Comparison of ENCODE assay signal across 8 cellular contexts in the genomic region with DNA sequence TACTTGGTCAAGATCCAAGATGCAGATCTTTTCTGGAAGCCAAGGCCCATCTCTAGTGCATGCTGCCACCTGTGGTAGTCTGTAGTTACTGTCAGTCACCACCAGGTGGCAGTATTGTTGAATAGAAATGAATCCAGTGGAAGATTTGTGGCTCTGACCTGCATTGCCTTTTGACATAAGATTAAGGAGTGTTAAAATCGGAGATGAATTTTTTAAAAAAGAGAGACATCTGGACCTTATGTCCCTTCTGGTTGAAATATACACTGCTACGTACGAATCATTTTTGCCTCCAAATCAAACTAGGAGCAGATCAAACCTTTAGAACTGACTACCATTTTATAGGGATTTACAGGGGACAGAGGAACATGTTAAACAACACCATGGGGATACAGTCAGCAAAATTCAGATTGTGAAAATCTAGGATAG. TPM values are rescaled to one million over a fixed set of nuclear protein-coding genes. Genes with fewer than 3 reads are reported as not detected.
DNase-seq lines count a peak whose midpoint lies in the region; ATAC-seq and TF ChIP-seq lines count a peak whose summit lies in the region.

No MANE protein-coding gene starts in this region.

- H2AFZ ChIP-seq in mammary epithelial cell (ENCODE audit: low read depth, low read length) = no peak overlapping the region

- POLR2A ChIA-PET in WTC11 (lab: Charles Lee) = no interaction called here

- in situ Hi-C loops in G401 (cut with HindIII; ENCODE audit: low sequenced_read_pairs) = no loop called here
- in situ Hi-C loops in mammary epithelial cell (cut with MboI; ENCODE audit: low sequenced_read_pairs in 2 of 2) = no loop called here

- DNase-seq in G401 (ENCODE audit: low spot score) (peak; percentile 50), NCI-H345 (lab: John Stamatoyannopoulos, UW) (peak; percentile 63), WTC11 (ENCODE audit: low spot score) (peak; percentile 61), mammary epithelial cell (peak; percentile 72), kidney glomerular epithelial cell (lab: John Stamatoyannopoulos, UW) (peak; percentile 51)
- DNase-seq in stimulated activated CD4-positive, alpha-beta T cell treated with anti-CD3 and anti-CD28 coated beads, TNF-alpha, amount 100 ng/mL, for 1 hour (ENCODE audit: low read depth in 3 of 3, low spot score in 1 of 3) = peak; percentile 18 to 58 (median 47)

- ATAC-seq in HG02763 (IDR thresholded peaks at IDR 0.05; ENCODE audit: unreplicated experiment) (peak; percentile 50), WTC11 (peak; percentile 86), HG03097 (IDR thresholded peaks at IDR 0.05; ENCODE audit: low FRiP score, unreplicated experiment) (no peak)

- WGBS in mammary epithelial cell (ENCODE audit: low coverage, missing lambda C conversion rate) = 66% methylated on average over 3 of the region's 3 CpGs

- H3K27ac Mint-ChIP-seq in WTC11 = no peak overlapping the region

- no peak overlapping the region for H3K4me3 ChIP-seq in mammary epithelial cell (replicated peaks in 1 of 3; ENCODE audit: insufficient read depth in 1 of 3, low read depth in 2 of 3, low read length in 3 of 3)

- BruUV-seq in mammary epithelial cell (replicated peaks; lab: Mats Ljungman, UMichigan) = no TSS peak

- H3K4me3 Mint-ChIP-seq in WTC11 = no peak overlapping the region

- dilution Hi-C loops in mammary epithelial cell (cut with HindIII; ENCODE audit: low sequenced_read_pairs) = no loop called here

- no peaks in the 10 kb centered on the region for H3K36me3 ChIP-seq in mammary epithelial cell (ENCODE audit: insufficient read depth, low read length)

- CTCF ChIA-PET in WTC11 (lab: Charles Lee) = interaction anchor here (0.7 to 1.6 kb wide), 12 partner anchors 20 to 1956 kb away, joined by 3 to 8 read pairs (median 4); partner anchors contain the start of gene N4BP2
- CTCF ChIA-PET in mammary epithelial cell (lab: Charles Lee; ENCODE audit: low non-redundant PET) = interaction anchor here (0.6 to 0.7 kb wide), 2 partner anchors 89 to 167 kb away, joined by 4 to 10 read pairs; no protein-coding TSS in a partner anchor

- H3K27ac ChIP-seq in mammary epithelial cell (ENCODE audit: insufficient read depth, low read depth, low read length) = no peak overlapping the region

- peaks cover 28% of the 10 kb centered on the region for H3K9me3 Mint-ChIP-seq in WTC11

- H3K4me1 ChIP-seq in mammary epithelial cell (ENCODE audit: insufficient read depth, low read length) = no peaks in the 10 kb centered on the region

- peaks cover 60% of the 10 kb centered on the region for H3K36me3 Mint-ChIP-seq in WTC11

- H4K20me1 ChIP-seq in mammary epithelial cell (ENCODE audit: insufficient read depth, low read length) = no peaks in the 10 kb centered on the region

- H3K9me3 ChIP-seq in mammary epithelial cell (replicated peaks; ENCODE audit: insufficient read depth, low read length) = peaks cover 11% of the 10 kb centered on the region

- H3K79me2 ChIP-seq in mammary epithelial cell (ENCODE audit: insufficient read depth, low read length) = no peaks in the 10 kb centered on the region

- H3K9ac ChIP-seq in mammary epithelial cell (ENCODE audit: insufficient read depth, low read length) = no peak overlapping the region

- H3K4me2 ChIP-seq in mammary epithelial cell (ENCODE audit: insufficient read depth, low read depth, low read length) = no peak overlapping the region

- no peaks in the 10 kb centered on the region for H3K4me1 Mint-ChIP-seq in WTC11

- no peaks in the 10 kb centered on the region for H3K27me3 Mint-ChIP-seq in WTC11 (ENCODE audit: low read depth)

- no peaks in the 10 kb centered on the region for H3K27me3 ChIP-seq in mammary epithelial cell (ENCODE audit: insufficient read depth, low read length)

- peak; percentile 82 for TF ChIP-seq CTCF in WTC11 (IDR thresholded peaks at IDR 0.05)
- peak; percentile 72 to 79 for TF ChIP-seq CTCF in mammary epithelial cell (conservative IDR thresholded peaks at IDR 0.05 in 1 of 2, IDR thresholded peaks at IDR 0.05 in 1 of 2; ENCODE audit: extremely low read depth in 1 of 2, insufficient read depth in 1 of 2, low read depth in 1 of 2, low read length in 2 of 2)

- intact Hi-C loops in mammary epithelial cell (cut with micrococcal nuclease) = loop anchor here (1.0 kb wide), 4 partner anchors 93 to 175 kb away; no protein-coding TSS in a partner anchor

TF ChIP-seq in WTC11, 78 proteins besides CTCF, POLR2A, EP300 and RAD21:
- TF ChIP-seq, protein P1, sequence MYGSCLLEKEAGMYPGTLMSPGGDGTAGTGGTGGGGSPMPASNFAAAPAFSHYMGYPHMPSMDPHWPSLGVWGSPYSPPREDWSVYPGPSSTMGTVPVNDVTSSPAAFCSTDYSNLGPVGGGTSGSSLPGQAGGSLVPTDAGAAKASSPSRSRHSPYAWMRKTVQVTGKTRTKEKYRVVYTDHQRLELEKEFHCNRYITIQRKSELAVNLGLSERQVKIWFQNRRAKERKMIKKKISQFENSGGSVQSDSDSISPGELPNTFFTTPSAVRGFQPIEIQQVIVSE (CRISPR knock-in tag; IDR thresholded peaks at IDR 0.05; ENCODE audit: borderline replicate concordance) = no peak

RNA-seq across cellular contexts. Expression of gene RHOH, which starts 46.9 kb away (rescaled TPM):
- 36.6 and 48.6 TPM in 2 replicates for total RNA-seq in G401 (2014; rRNA removed; shearing (Covaris generic))
- total RNA-seq in WTC11 (2021) = 3.9 to 8.7 TPM (median 7.4 TPM) in 3 replicates
- total RNA-seq in mammary epithelial cell = not detected
- polyA plus RNA-seq in mammary epithelial cell = not detected
- not detected for polyA minus RNA-seq in mammary epithelial cell
